In genomic region chr16:28923652-28924398, GRCh38 we compare ENCODE assay signal across 8 cellular contexts. TPM values are rescaled to one million over a fixed set of nuclear protein-coding genes. Genes with fewer than 3 reads are reported as not detected.
DNase-seq lines count a peak whose midpoint lies in the region; ATAC-seq and TF ChIP-seq lines count a peak whose summit lies in the region.

No MANE protein-coding gene starts in this region.

- TF ChIP-seq CTCF in mesothelial cell of epicardium (IDR thresholded peaks at IDR 0.05; ENCODE audit: unreplicated experiment) = no peak

- H3K4me3 Mint-ChIP-seq in activated naive CD8-positive, alpha-beta T cell treated with anti-CD3 and anti-CD28 coated beads, Interleukin-2, amount 50 U/mL, for 24 hours = peak overlapping the region; percentile 91
- peak overlapping the region; percentile 93 for H3K4me3 Mint-ChIP-seq in mesothelial cell of epicardium

- no peaks in the 10 kb centered on the region for H3K9me3 Mint-ChIP-seq in activated naive CD8-positive, alpha-beta T cell treated with anti-CD3 and anti-CD28 coated beads, Interleukin-2, amount 50 U/mL, for 24 hours
- no peaks in the 10 kb centered on the region for H3K9me3 Mint-ChIP-seq in mesothelial cell of epicardium

- DNase-seq in activated naive CD8-positive, alpha-beta T cell treated with anti-CD3 and anti-CD28 coated beads, Interleukin-2, amount 50 U/mL, for 24 hours = no peak
- DNase-seq in mesothelial cell of epicardium (ENCODE audit: low spot score in 2 of 2, unreplicated experiment in 2 of 2) (no peak), Kasumi-1 (lab: John Stamatoyannopoulos, UW) (no peak), COLO829 (ENCODE audit: low spot score) (no peak), KG1 (lab: John Stamatoyannopoulos, UW) (no peak)

- H3K4me1 Mint-ChIP-seq in activated naive CD8-positive, alpha-beta T cell treated with anti-CD3 and anti-CD28 coated beads, Interleukin-2, amount 50 U/mL, for 24 hours = peaks cover 20% of the 10 kb centered on the region
- peaks cover 11% of the 10 kb centered on the region for H3K4me1 Mint-ChIP-seq in mesothelial cell of epicardium

- peaks cover 17% of the 10 kb centered on the region for H3K36me3 Mint-ChIP-seq in activated naive CD8-positive, alpha-beta T cell treated with anti-CD3 and anti-CD28 coated beads, Interleukin-2, amount 50 U/mL, for 24 hours (ENCODE audit: low read depth)
- H3K36me3 Mint-ChIP-seq in mesothelial cell of epicardium = peaks cover 10% of the 10 kb centered on the region

- H3K27me3 Mint-ChIP-seq in activated naive CD8-positive, alpha-beta T cell treated with anti-CD3 and anti-CD28 coated beads, Interleukin-2, amount 50 U/mL, for 24 hours = no peaks in the 10 kb centered on the region
- no peaks in the 10 kb centered on the region for H3K27me3 Mint-ChIP-seq in mesothelial cell of epicardium (ENCODE audit: low read depth)

- peak overlapping the region; percentile 44 for H3K27ac Mint-ChIP-seq in activated naive CD8-positive, alpha-beta T cell treated with anti-CD3 and anti-CD28 coated beads, Interleukin-2, amount 50 U/mL, for 24 hours
- peak overlapping the region; percentile 98 for H3K27ac Mint-ChIP-seq in mesothelial cell of epicardium

- peak; percentile 47 for ATAC-seq in GM21390 (IDR thresholded peaks at IDR 0.05; ENCODE audit: unreplicated experiment)
- ATAC-seq in HG03575 (IDR thresholded peaks at IDR 0.05; ENCODE audit: extremely low read depth, insufficient number of reproducible peaks, low FRiP score, unreplicated experiment) = peak; percentile 33
- no peak for ATAC-seq in activated naive CD8-positive, alpha-beta T cell treated with anti-CD3 and anti-CD28 coated beads, Interleukin-2, amount 50 U/mL, for 24 hours

- peak; percentile 50 for TF ChIP-seq POLR2A in GM15510 (IDR thresholded peaks at IDR 0.05; ENCODE audit: borderline replicate concordance, extremely low read depth, insufficient read length)

RNA-seq across cellular contexts. Expression of gene RABEP2, which starts 1.2 kb away (rescaled TPM):
- total RNA-seq in mesothelial cell of epicardium = 26.8 to 30.1 TPM (median 29.7 TPM) in 3 replicates

RNA-seq across cellular contexts. Expression of gene CD19, which starts 7.9 kb away (rescaled TPM):
- not detected in 3 replicates for total RNA-seq in mesothelial cell of epicardium

RNA-seq across cellular contexts. Expression of gene NFATC2IP, which starts 26.9 kb away (rescaled TPM):
- total RNA-seq in mesothelial cell of epicardium = 48.6 to 58.2 TPM (median 48.7 TPM) in 3 replicates

RNA-seq across cellular contexts. Expression of gene ATP2A1, which starts 45.5 kb away (rescaled TPM):
- 2.9 to 3.6 TPM (median 3.0 TPM) in 3 replicates for total RNA-seq in mesothelial cell of epicardium

RNA-seq across cellular contexts. Expression of gene SPNS1, which starts 50.8 kb away (rescaled TPM):
- total RNA-seq in mesothelial cell of epicardium = 44.5 to 45.9 TPM (median 44.5 TPM) in 3 replicates
